6 cellular contexts compared by ENCODE assay signal in genomic region chr3:182575941-182576340, GRCh38.
"Had no signal": no experiment of that assay in that cellular context is flagged by ENCODE, and none has a peak within 500 bp of the region (broad histone marks: within the 10 kb centered on the region; RNA-seq: fewer than 3 reads in every experiment).

No MANE protein-coding gene starts in this region.

- H3K4me1 Mint-ChIP-seq: IgD-negative memory B cell had no signal

- H3K27me3 Mint-ChIP-seq: IgD-negative memory B cell had no signal

- H3K27ac Mint-ChIP-seq: IgD-negative memory B cell had no signal

- H3K36me3 Mint-ChIP-seq: IgD-negative memory B cell had no signal

- H3K27ac ChIP-seq: HL-60 had no signal

- DNase-seq: IMR-90, KBM-7 had no signal

- H3K4me3 Mint-ChIP-seq: IgD-negative memory B cell had no signal

- H3K4me3 ChIP-seq: K562 had no signal

- ATAC-seq: HepG2, K562 had no signal
